14 cellular contexts compared by ENCODE assay signal in genomic region chr14:105305769-105306168, GRCh38.
"Had no signal": no experiment of that assay in that cellular context is flagged by ENCODE, and none has a peak within 500 bp of the region (broad histone marks: within the 10 kb centered on the region; RNA-seq: fewer than 3 reads in every experiment).

No MANE protein-coding gene starts in this region.

- H3K36me3 Mint-ChIP-seq: activated CD4-positive, alpha-beta memory T cell treated with anti-CD3 and anti-CD28 coated beads for 36 hours; activated naive CD4-positive, alpha-beta T cell treated with anti-CD3 and anti-CD28 coated beads, Interleukin-2, amount 50 U/mL, for 72 hours had no signal

- H3K4me3 ChIP-seq: ascending aorta, colonic mucosa, heart left ventricle, left lung, mucosa of descending colon, stomach had no signal

- H3K4me1 ChIP-seq: colonic mucosa had no signal

- DNase-seq: activated CD4-positive, CD25-positive, alpha-beta regulatory T cell treated with anti-CD3 and anti-CD28 coated beads, Interleukin-2, amount 50 U/mL, for 72 hours; colonic mucosa; effector CD8-positive, alpha-beta T cell; foreskin melanocyte; heart left ventricle; mucosa of descending colon; nephron progenitor cell; stimulated activated CD4-positive, alpha-beta T cell treated with anti-CD3 and anti-CD28 coated beads, Interleukin-2, amount 100 ng/mL, for 48 hours; stimulated activated CD8-positive, alpha-beta memory T cell treated with anti-CD3 and anti-CD28 coated beads, Interleukin-4, amount 100 ng/mL, for 48 hours; stomach had no signal

- ATAC-seq: activated naive CD4-positive, alpha-beta T cell treated with anti-CD3 and anti-CD28 coated beads, Interleukin-2, amount 50 U/mL, for 72 hours; heart left ventricle; left lung; mucosa of descending colon had no signal

- H3K27me3 ChIP-seq: ascending aorta, colonic mucosa, heart left ventricle, left lung, stomach had no signal

- H3K9me3 ChIP-seq: ascending aorta, colonic mucosa, heart left ventricle, left lung, mucosa of descending colon, stomach had no signal

- H3K36me3 ChIP-seq: ascending aorta, colonic mucosa, heart left ventricle, left lung, stomach had no signal

- H3K27ac ChIP-seq: ascending aorta, colonic mucosa, left lung, stomach had no signal

- H3K9me3 Mint-ChIP-seq: activated CD4-positive, alpha-beta memory T cell treated with anti-CD3 and anti-CD28 coated beads for 36 hours; activated naive CD4-positive, alpha-beta T cell treated with anti-CD3 and anti-CD28 coated beads, Interleukin-2, amount 50 U/mL, for 72 hours; nephron progenitor cell had no signal

- H3K27ac Mint-ChIP-seq: nephron progenitor cell had no signal

- H3K27me3 Mint-ChIP-seq: activated CD4-positive, alpha-beta memory T cell treated with anti-CD3 and anti-CD28 coated beads for 36 hours had no signal

- H3K4me3 Mint-ChIP-seq: activated CD4-positive, alpha-beta memory T cell treated with anti-CD3 and anti-CD28 coated beads for 36 hours; nephron progenitor cell had no signal
